In the genomic region with DNA sequence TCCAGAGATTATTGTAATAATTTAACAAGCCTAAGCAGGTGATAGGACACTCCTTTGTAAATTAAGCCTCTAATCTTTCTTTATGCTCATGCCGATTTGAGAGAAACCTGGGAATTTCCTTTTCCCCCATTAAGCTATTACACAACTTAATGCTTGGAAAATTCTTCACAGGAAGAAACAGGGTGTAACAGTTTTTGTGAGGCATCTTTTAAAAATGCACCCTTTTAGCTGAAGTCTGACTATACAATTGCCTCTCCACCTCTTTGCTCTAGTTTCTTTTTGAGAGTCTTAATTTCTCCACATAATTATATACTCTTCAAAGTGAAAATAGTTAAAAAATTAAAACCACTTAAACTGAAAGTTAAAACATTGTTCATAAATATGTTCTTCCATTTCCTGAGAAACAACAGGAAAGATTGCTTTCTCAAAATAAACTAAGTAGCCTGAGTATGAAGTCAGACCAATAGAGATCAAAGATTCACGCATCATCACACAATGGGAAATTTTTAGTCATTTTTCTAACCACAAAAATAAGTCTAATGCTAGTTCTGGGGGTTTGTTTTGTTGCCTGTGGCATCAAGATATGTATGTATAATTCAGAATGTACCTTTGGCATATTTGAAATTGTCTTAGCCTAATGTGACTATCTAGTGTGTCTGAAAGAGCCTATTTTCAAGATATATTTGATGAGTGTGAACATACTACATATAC, we compare ENCODE assay signal across 1 cellular context.
TF ChIP-seq lines count a peak whose summit lies in the region.

No MANE protein-coding gene starts in this region.

TF ChIP-seq in SK-N-SH, 30 proteins besides CTCF, POLR2A, EP300 and RAD21 (continued from another document):
- TF ChIP-seq RFX5 (IDR thresholded peaks at IDR 0.05; ENCODE audit: low read length) (no peak), MEF2A (IDR thresholded peaks at IDR 0.05; ENCODE audit: borderline replicate concordance, low read depth) (no peak)
- TF ChIP-seq, protein P1, sequence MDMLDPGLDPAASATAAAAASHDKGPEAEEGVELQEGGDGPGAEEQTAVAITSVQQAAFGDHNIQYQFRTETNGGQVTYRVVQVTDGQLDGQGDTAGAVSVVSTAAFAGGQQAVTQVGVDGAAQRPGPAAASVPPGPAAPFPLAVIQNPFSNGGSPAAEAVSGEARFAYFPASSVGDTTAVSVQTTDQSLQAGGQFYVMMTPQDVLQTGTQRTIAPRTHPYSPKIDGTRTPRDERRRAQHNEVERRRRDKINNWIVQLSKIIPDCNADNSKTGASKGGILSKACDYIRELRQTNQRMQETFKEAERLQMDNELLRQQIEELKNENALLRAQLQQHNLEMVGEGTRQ (IDR thresholded peaks at IDR 0.05; ENCODE audit: borderline replicate concordance, low read depth, low read length), result no peak
